ENCODE assay signal across 18 cellular contexts in the genomic region with DNA sequence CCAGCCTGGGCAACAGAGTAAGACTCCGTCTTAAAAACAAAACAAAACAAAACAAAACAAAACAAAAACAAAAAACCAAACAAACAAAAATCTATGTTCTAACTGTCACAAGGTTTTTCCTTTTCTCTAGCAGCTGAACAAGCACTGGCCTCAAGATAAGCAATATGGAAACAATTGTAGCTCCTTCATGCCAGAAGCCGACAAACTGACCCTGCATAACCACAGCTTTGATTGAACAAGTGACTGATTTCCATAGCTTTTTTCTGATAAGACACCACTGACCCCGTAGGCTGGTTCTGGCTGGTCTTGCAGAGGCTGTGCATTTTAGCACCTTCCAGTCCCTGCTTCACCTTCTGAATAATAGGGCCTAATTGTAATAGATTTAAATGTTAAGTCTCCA. TPM values are rescaled to one million over a fixed set of nuclear protein-coding genes. Genes with fewer than 3 reads are reported as not detected.
DNase-seq lines count a peak whose midpoint lies in the region; ATAC-seq, FAIRE-seq and TF ChIP-seq lines count a peak whose summit lies in the region.
"Had no signal": no experiment of that assay in that cellular context is flagged by ENCODE, and none has a peak within 500 bp of the region (broad histone marks: within the 10 kb centered on the region; RNA-seq: fewer than 3 reads in every experiment).

No MANE protein-coding gene starts in this region.

- H3K4me1 ChIP-seq in MM.1S (ENCODE audit: low read length) (peaks cover 9% of the 10 kb centered on the region; the same call in 1 of the 2 replicates), K562 (replicated peaks in 1 of 2; ENCODE audit: control insufficient read depth in 2 of 2, insufficient read depth in 2 of 2, low read length in 2 of 2) (no peaks in the 10 kb centered on the region), pancreas (peaks cover 0 to 14% (median 11%) of the 10 kb centered on the region in 3 donors), PC-3 (ENCODE audit: insufficient read depth, low read length) (no peaks in the 10 kb centered on the region)
- H3K4me1 ChIP-seq: BLaER1 had no signal

- TF ChIP-seq CTCF in MM.1S (IDR thresholded peaks at IDR 0.05; ENCODE audit: low read length) (no peak), K562 (IDR thresholded peaks at IDR 0.05 in 2 of 3, conservative IDR thresholded peaks at IDR 0.05 in 1 of 3; ENCODE audit: insufficient read depth in 2 of 3, low read depth in 1 of 3, low read length in 3 of 3) (no peak), pancreas (IDR thresholded peaks at IDR 0.05) (no peak), PC-3 (conservative IDR thresholded peaks at IDR 0.05; ENCODE audit: low read depth, low read length) (no peak)

- FAIRE-seq in K562 (lab: Jason Lieb, UNC) (no peak), pancreas (lab: Jason Lieb, UNC) (no peak)
- FAIRE-seq: GM12878, H54 had no signal

- TF ChIP-seq POLR2A in K562 (conservative IDR thresholded peaks at IDR 0.05), result no peak

- H3K4me2 ChIP-seq in MM.1S (ENCODE audit: low read depth, low read length) (peak overlapping the region; percentile 40; the same call in 1 of the 2 replicates), K562 (ENCODE audit: insufficient read depth, low read length) (no peak overlapping the region), PC-3 (ENCODE audit: low read length) (no peak overlapping the region)
- H3K4me2 ChIP-seq: BLaER1 had no signal

- H3K9ac ChIP-seq in MM.1S (ENCODE audit: low read length) (no peak overlapping the region), K562 (ENCODE audit: insufficient read depth in 1 of 2, low read depth in 2 of 2, low read length in 2 of 2) (no peak overlapping the region), PC-3 (ENCODE audit: low read length) (no peak overlapping the region)
- H3K9ac ChIP-seq: BLaER1 had no signal

- intact Hi-C loops in K562 (cut with micrococcal nuclease), result no loop called here
- intact Hi-C loops in pancreas (cut with DNase I), result loop anchor here in 1 of 3 donors (10.0 kb wide), 1 partner anchor 97 kb away; a partner anchor contains a TSS
- intact Hi-C loops in PC-3 (cut with micrococcal nuclease), result no loop called here

- H3K4me3 ChIP-seq in MM.1S (ENCODE audit: low read length) (no peak overlapping the region), K562 (no peak overlapping the region), pancreas (no peak overlapping the region), PC-3 (ENCODE audit: low read length) (no peak overlapping the region)
- H3K4me3 ChIP-seq: BLaER1, GM12878 had no signal

- H3F3A ChIP-seq in MM.1S (ENCODE audit: insufficient read depth, low read length) (no peaks in the 10 kb centered on the region), PC-3 (ENCODE audit: low read length, unreplicated experiment) (no peaks in the 10 kb centered on the region)

- H3K79me2 ChIP-seq in MM.1S (ENCODE audit: low read length) (no peaks in the 10 kb centered on the region), K562 (ENCODE audit: control insufficient read depth, insufficient read depth, low read length) (no peaks in the 10 kb centered on the region), PC-3 (ENCODE audit: low read length) (no peaks in the 10 kb centered on the region)

- in situ Hi-C loops in K562 (cut with MboI), result loop anchor here (10.0 kb wide), 1 partner anchor 113 kb away; no protein-coding TSS in a partner anchor

- no peaks in the 10 kb centered on the region for H3K9me2 ChIP-seq in MM.1S (replicated peaks; ENCODE audit: insufficient read depth, low read length)
- H3K9me2 ChIP-seq in PC-3 (replicated peaks; ENCODE audit: low read length), result no peaks in the 10 kb centered on the region

- H3K27ac ChIP-seq in MM.1S (ENCODE audit: low read length) (no peak overlapping the region), K562 (ENCODE audit: extremely low read depth, low read depth, low read length) (no peak overlapping the region), pancreas (peak overlapping the region in 2 of 4 donors; percentile 10 to 11), PC-3 (ENCODE audit: low read length) (no peak overlapping the region)
- H3K27ac ChIP-seq: BLaER1 had no signal

- H3K36me3 ChIP-seq in MM.1S (replicated peaks; ENCODE audit: insufficient read depth, low read length) (no peaks in the 10 kb centered on the region), K562 (ENCODE audit: control insufficient read depth, insufficient read depth, low read length) (no peaks in the 10 kb centered on the region), pancreas (no peaks in the 10 kb centered on the region), PC-3 (ENCODE audit: low read depth, low read length) (no peaks in the 10 kb centered on the region)
- H3K36me3 ChIP-seq: BLaER1 had no signal

- CTCF ChIA-PET in K562 (lab: Yijun Ruan, JAX; ENCODE audit: low intra/inter-chr PET ratio), result no interaction called here
- CTCF ChIA-PET in PC-3 (lab: Charles Lee), result interaction anchor here (0.7 kb wide), 2 partner anchors 482 to 912 kb away, joined by 3 to 4 read pairs; no protein-coding TSS in a partner anchor

- ATAC-seq in K562, result no peak
- ATAC-seq in pancreas, result peak in 3 of 4 donors; percentile 28 to 65 (median 38)
- ATAC-seq in GM21576 (IDR thresholded peaks at IDR 0.05; ENCODE audit: unreplicated experiment), result no peak
- ATAC-seq in PC-3, result no peak
- ATAC-seq: GM12878 had no signal

- no peaks in the 10 kb centered on the region for H3K9me1 ChIP-seq in K562 (ENCODE audit: control insufficient read depth, insufficient read depth, low read length)

- no peak for DNase-seq in MM.1S
- DNase-seq in K562 (ENCODE audit: extremely low read depth in 1 of 4, low spot score in 3 of 4), result no peak
- peak in 2 of 6 donors; percentile 34 to 46 for DNase-seq in pancreas
- DNase-seq in PC-3, result no peak
- DNase-seq in NCI-H1048 (lab: John Stamatoyannopoulos, UW), result no peak
- no peak for DNase-seq in NCI-H2196 (lab: John Stamatoyannopoulos, UW; ENCODE audit: unreplicated experiment)
- DNase-seq: 8988T; CD4-positive, alpha-beta memory T cell; DMS153; DMS79; HCEC 1CT had no signal

- no peak for TF ChIP-seq EP300 in K562 (IDR thresholded peaks at IDR 0.05; ENCODE audit: low read length)

- H4K20me1 ChIP-seq in MM.1S (ENCODE audit: insufficient read depth, low read length) (no peaks in the 10 kb centered on the region), K562 (replicated peaks; ENCODE audit: control insufficient read depth, insufficient read depth, low read length) (no peaks in the 10 kb centered on the region), PC-3 (ENCODE audit: low read length) (no peaks in the 10 kb centered on the region)
- H4K20me1 ChIP-seq: BLaER1 had no signal

- BruUV-seq in K562 (replicated peaks; lab: Mats Ljungman, UMichigan) (no TSS peak), PC-3 (replicated peaks; lab: Mats Ljungman, UMichigan) (no TSS peak)

- WGBS in K562 (ENCODE audit: insufficient coverage, low coverage, missing lambda C conversion rate), result 17% methylated on average over 3 of the region's 3 CpGs
- WGBS in pancreas, 2 donors, result 39 to 41% methylated on average over 3 of the region's 3 CpGs

- H2AFZ ChIP-seq in MM.1S (ENCODE audit: low read length), result peak overlapping the region; percentile 30; the same call in 1 of the 2 replicates
- H2AFZ ChIP-seq in K562 (ENCODE audit: low read depth, low read length), result no peak overlapping the region
- H2AFZ ChIP-seq in PC-3 (ENCODE audit: low read length), result no peak overlapping the region

- H3K9me3 ChIP-seq in MM.1S (replicated peaks; ENCODE audit: insufficient read depth, low read length), result no peaks in the 10 kb centered on the region
- no peaks in the 10 kb centered on the region for H3K9me3 ChIP-seq in K562 (replicated peaks; ENCODE audit: control insufficient read depth, insufficient read depth, low read depth, low read length)
- no peaks in the 10 kb centered on the region for H3K9me3 ChIP-seq in pancreas
- no peaks in the 10 kb centered on the region for H3K9me3 ChIP-seq in PC-3 (ENCODE audit: low read length)
- H3K9me3 ChIP-seq: BLaER1 had no signal

- H3K27me3 ChIP-seq in MM.1S (replicated peaks; ENCODE audit: insufficient read depth, low read length), result no peaks in the 10 kb centered on the region
- H3K27me3 ChIP-seq in K562 (ENCODE audit: control insufficient read depth in 2 of 2, insufficient read depth in 2 of 2, low read length in 2 of 2), result 0 out of 5 replicates have a peak, but pooled peaks cover 0 to 5% of the 10 kb centered on the region in 2 experiments
- no peaks in the 10 kb centered on the region for H3K27me3 ChIP-seq in pancreas
- H3K27me3 ChIP-seq in PC-3 (ENCODE audit: low read length), result no peaks in the 10 kb centered on the region
- H3K27me3 ChIP-seq: BLaER1 had no signal

- TF ChIP-seq RAD21 in K562 (CRISPR knock-in tag; conservative IDR thresholded peaks at IDR 0.05 in 1 of 2, IDR thresholded peaks at IDR 0.05 in 1 of 2), result no peak

- POLR2A ChIA-PET in K562 (lab: Yijun Ruan, JAX) (interaction anchor here (0.6 kb wide), 1 partner anchor 119 kb away, joined by 3 read pairs; no protein-coding TSS in a partner anchor), PC-3 (lab: Charles Lee; ENCODE audit: unreplicated experiment) (no interaction called here)

RNA-seq across cellular contexts. Expression of a gene that starts 49.5 kb away (rescaled TPM):
- total RNA-seq in K562 (2011; cell fraction: chromatin; rRNA removed; ENCODE audit: low replicate concordance), result 7.6 and 18.0 TPM in 2 replicates
- total RNA-seq in K562 (2011; cell fraction: nucleolus; rRNA removed), result 4.8 and 6.6 TPM in 2 replicates
- 15.2 and 24.6 TPM in 2 replicates for total RNA-seq in K562 (2011; cell fraction: nucleoplasm; rRNA removed)
- total RNA-seq in K562 (2014; rRNA removed) (1.2 and 1.7 TPM in 2 replicates), K562 (2014; rRNA removed; fragmentation: Illumina TruSeq; extraction: Trizol) (4.3 and 4.9 TPM in 2 replicates), K562 (2015; rRNA removed; fragmentation: Illumina TruSeq; extraction: Trizol) (4.6 and 5.0 TPM in 2 replicates), K562 (2021) (3.1 and 3.2 TPM in 2 replicates), pancreas (under 1 TPM; 0.31 to 0.63 (median 0.51) TPM), PC-3 (2014; rRNA removed) (1.6 and 2.8 TPM in 2 replicates)
- polyA plus RNA-seq in K562 (2011; rRNA removed) (1.6 and 1.7 TPM in 2 replicates), K562 (2014; fragmentation: Illumina TruSeq; extraction: Trizol) (2.2 and 2.9 TPM in 2 replicates), K562 (2014; fragmentation: Nextera tagmentation; extraction: Ambion mirVana) (under 1 TPM; 0.17 to 0.71 TPM), K562 (2014; rRNA removed) (1.2 and 2.3 TPM in 2 replicates), pancreas (under 1 TPM; 0.28 to 0.30 TPM)
- polyA plus RNA-seq in K562 (2011; cell fraction: cytosol; rRNA removed), result 0.40 and 0.68 TPM in 2 replicates
- 4.3 and 7.2 TPM in 2 replicates for polyA plus RNA-seq in K562 (2011; cell fraction: nucleus; rRNA removed)
- polyA plus RNA-seq in K562 (2012), result 1.6 and 2.0 TPM in 2 replicates
- polyA minus RNA-seq in K562 (2011; rRNA and poly(A)+ RNA removed), result 6.6 and 8.3 TPM in 2 replicates
- 0.57 TPM in 1 of 2 replicates, not detected in the other for polyA minus RNA-seq in K562 (2011; cell fraction: cytosol; rRNA and poly(A)+ RNA removed)
- polyA minus RNA-seq in K562 (2011; cell fraction: nucleus; rRNA and poly(A)+ RNA removed), result 15.8 and 28.9 TPM in 2 replicates
- polyA plus RNA-seq: CD14-positive monocyte had no signal

RNA-seq across cellular contexts. Expression of a gene that starts 59.8 kb away (rescaled TPM):
- total RNA-seq in K562 (2011; cell fraction: chromatin; rRNA removed; ENCODE audit: low replicate concordance), result not detected in 2 replicates
- total RNA-seq in K562 (2011; cell fraction: nucleolus; rRNA removed), result not detected in 2 replicates
- total RNA-seq in K562 (2011; cell fraction: nucleoplasm; rRNA removed), result not detected in 2 replicates
- total RNA-seq in K562 (2014; rRNA removed), result not detected in 2 replicates
- total RNA-seq in K562 (2014; rRNA removed; fragmentation: Illumina TruSeq; extraction: Trizol), result not detected in 2 replicates
- total RNA-seq in K562 (2015; rRNA removed; fragmentation: Illumina TruSeq; extraction: Trizol), result not detected in 2 replicates
- total RNA-seq in K562 (2021), result not detected in 2 replicates
- not detected in 2 replicates for polyA plus RNA-seq in K562 (2011; rRNA removed)
- not detected in 2 replicates for polyA plus RNA-seq in K562 (2011; cell fraction: cytosol; rRNA removed)
- polyA plus RNA-seq in K562 (2011; cell fraction: nucleus; rRNA removed), result not detected in 2 replicates
- polyA plus RNA-seq in K562 (2012), result not detected in 2 replicates
- not detected in 2 replicates for polyA plus RNA-seq in K562 (2014; fragmentation: Illumina TruSeq; extraction: Trizol)
- polyA plus RNA-seq in K562 (2014; fragmentation: Nextera tagmentation; extraction: Ambion mirVana), result not detected
- 0.47 TPM in 1 of 2 replicates, not detected in the other for polyA plus RNA-seq in K562 (2014; rRNA removed)
- not detected in 2 replicates for polyA minus RNA-seq in K562 (2011; rRNA and poly(A)+ RNA removed)
- polyA minus RNA-seq in K562 (2011; cell fraction: cytosol; rRNA and poly(A)+ RNA removed), result not detected in 2 replicates
- polyA minus RNA-seq in K562 (2011; cell fraction: nucleus; rRNA and poly(A)+ RNA removed), result not detected in 2 replicates
- total RNA-seq in pancreas, result under 1 TPM in 2 of 6 donors, not detected in 4; 0.18 to 0.32 TPM
- polyA plus RNA-seq in pancreas, result not detected
- not detected in 2 replicates for total RNA-seq in PC-3 (2014; rRNA removed)
- total RNA-seq: CD4-positive, alpha-beta memory T cell; HT-29 had no signal
- polyA plus RNA-seq: AG04450; CD14-positive monocyte; CD4-positive, alpha-beta memory T cell; GM12878 had no signal

Comparison
In these comparisons a context has a peak if more than half of its experiments do, and no peak if none do; other contexts are left out.
1. ATAC-seq: peak in pancreas (3 of 4); none in K562 (single experiment), GM21576 (single experiment) and PC-3 (single experiment).